Comparison of ENCODE assay signal across 8 cellular contexts in genomic region chr1:153775432-153776311, GRCh38. TPM values are rescaled to one million over a fixed set of nuclear protein-coding genes. Genes with fewer than 3 reads are reported as not detected.
DNase-seq lines count a peak whose midpoint lies in the region; ATAC-seq and TF ChIP-seq lines count a peak whose summit lies in the region.

No MANE protein-coding gene starts in this region.

- H3K4me1 ChIP-seq in A673 (ENCODE audit: insufficient read depth, low read length, poor library complexity, severe bottlenecking): peaks cover 14% of the 10 kb centered on the region
- H3K4me1 ChIP-seq in Panc1 (ENCODE audit: control insufficient read depth, insufficient read depth, low read length): peaks cover 8% of the 10 kb centered on the region
- peaks cover 9% of the 10 kb centered on the region for H3K4me1 ChIP-seq in ovary (ENCODE audit: insufficient read depth)
- peaks cover 63 to 85% (median 80%) of the 10 kb centered on the region in 4 donors for H3K4me1 ChIP-seq in upper lobe of left lung

- TF ChIP-seq CTCF in A673 (conservative IDR thresholded peaks at IDR 0.05; ENCODE audit: low read depth, low read length) (no peak), Panc1 (IDR thresholded peaks at IDR 0.05) (no peak), ovary (IDR thresholded peaks at IDR 0.05) (no peak), upper lobe of left lung (IDR thresholded peaks at IDR 0.05) (peak in 3 of 6 experiments; percentile 10 to 38 (median 14))

- WGBS in ovary, 3 donors: 0% methylated on average over 79 to 83 of the region's 83 CpGs
- 0% methylated on average over 19 to 32 of the region's 83 CpGs for WGBS in upper lobe of left lung, 2 donors

- no peaks in the 10 kb centered on the region for H3K9me3 ChIP-seq in A673 (ENCODE audit: low read depth, low read length, poor library complexity, severe bottlenecking)
- H3K9me3 ChIP-seq in Panc1 (ENCODE audit: control insufficient read depth, insufficient read depth, low read depth, low read length): no peaks in the 10 kb centered on the region
- no peaks in the 10 kb centered on the region for H3K9me3 ChIP-seq in ovary
- H3K9me3 ChIP-seq in upper lobe of left lung: no peaks in the 10 kb centered on the region

- intact Hi-C loops in A673 (cut with micrococcal nuclease; ENCODE audit: unreplicated experiment): loop anchor here (10.0 kb wide), 1 partner anchor 261 kb away; no protein-coding TSS in a partner anchor
- intact Hi-C loops in Panc1 (cut with micrococcal nuclease; ENCODE audit: unreplicated experiment): loop anchor here (10.0 kb wide), 1 partner anchor 261 kb away; no protein-coding TSS in a partner anchor
- intact Hi-C loops in ovary (cut with DNase I): loop anchor here in 3 of 4 donors (2.0 to 10.0 kb wide), 3 partner anchors 99 to 261 kb away; no protein-coding TSS in a partner anchor

- H3K4me3 ChIP-seq in A673 (ENCODE audit: low read depth, low read length, poor library complexity, severe bottlenecking) (peak overlapping the region; percentile 71), Panc1 (ENCODE audit: low read depth in 2 of 2, low read length in 2 of 2) (peak overlapping the region; percentile 60 to 61), ovary (peak overlapping the region; percentile 73), upper lobe of left lung (peak overlapping the region; percentile 70 to 96 (median 77))

- H3K27ac ChIP-seq in A673 (ENCODE audit: low read depth, low read length, poor library complexity, severe bottlenecking) (no peak overlapping the region), Panc1 (ENCODE audit: low read length) (peak overlapping the region; percentile 51; the same call in 1 of the 2 replicates), ovary (peak overlapping the region; percentile 69 to 84), upper lobe of left lung (peak overlapping the region; percentile 85 to 92 (median 90))

- BruUV-seq in A673 (replicated peaks; lab: Mats Ljungman, UMichigan) (no TSS peak), Panc1 (replicated peaks; lab: Mats Ljungman, UMichigan) (no TSS peak)

- H3K36me3 ChIP-seq in A673 (ENCODE audit: insufficient read depth, low read length, poor library complexity, severe bottlenecking) (peaks cover 19% of the 10 kb centered on the region), Panc1 (ENCODE audit: control insufficient read depth, insufficient read depth, low read length) (peaks cover 3% of the 10 kb centered on the region; the same call in 1 of the 2 replicates), ovary (no peaks in the 10 kb centered on the region), upper lobe of left lung (peaks cover 7 to 43% (median 27%) of the 10 kb centered on the region in 4 donors)

- TF ChIP-seq EP300 in ovary (IDR thresholded peaks at IDR 0.05) (no peak), upper lobe of left lung (IDR thresholded peaks at IDR 0.05) (no peak)

- in situ Hi-C loops in Panc1 (cut with HindIII; ENCODE audit: low pct_unique_long_range_greater_than_20kb, low sequenced_read_pairs): no loop called here

- ATAC-seq in GM19023 (IDR thresholded peaks at IDR 0.05; ENCODE audit: unreplicated experiment): peak; percentile 56
- ATAC-seq in Panc1: peak; percentile 73
- peak; percentile 52 to 60 for ATAC-seq in upper lobe of left lung (ENCODE audit: low FRiP score in 2 of 2)

- DNase-seq in A673 (ENCODE audit: low spot score): peak; percentile 83
- peak; percentile 81 for DNase-seq in HuH-7.5 (ENCODE audit: low spot score)
- no peak for DNase-seq in Panc1 (ENCODE audit: low read depth, low spot score)
- peak; percentile 64 for DNase-seq in activated gamma-delta T cell (lab: John Stamatoyannopoulos, UW)
- peak; percentile 74 for DNase-seq in germinal center (ENCODE audit: low spot score)
- peak; percentile 82 to 85 (median 83) for DNase-seq in ovary
- DNase-seq in upper lobe of left lung: peak; percentile 86 to 93

- no peaks in the 10 kb centered on the region for H3K27me3 ChIP-seq in A673 (replicated peaks; ENCODE audit: insufficient read depth, low read depth, low read length, poor library complexity)
- H3K27me3 ChIP-seq in Panc1 (ENCODE audit: control insufficient read depth, insufficient read depth, low read length): no peaks in the 10 kb centered on the region
- no peaks in the 10 kb centered on the region for H3K27me3 ChIP-seq in ovary
- no peaks in the 10 kb centered on the region for H3K27me3 ChIP-seq in upper lobe of left lung

- CTCF ChIA-PET in A673 (lab: Charles Lee) (interaction anchor here (0.8 kb wide), 1 partner anchor 98 kb away, joined by 3 read pairs; no protein-coding TSS in a partner anchor), Panc1 (lab: Charles Lee) (no interaction called here)

- POLR2A ChIA-PET in A673 (lab: Charles Lee; ENCODE audit: low non-redundant PET): no interaction called here
- POLR2A ChIA-PET in Panc1 (lab: Charles Lee): interaction anchor here (0.7 kb wide), 1 partner anchor 95 kb away, joined by 3 read pairs; no protein-coding TSS in a partner anchor

- TF ChIP-seq POLR2A in ovary (IDR thresholded peaks at IDR 0.05) (peak; percentile 31), upper lobe of left lung (IDR thresholded peaks at IDR 0.05) (peak in 2 of 4 donors; percentile 25 to 79)

RNA-seq across cellular contexts. Expression of gene SLC27A3, which starts 0.5 kb away (rescaled TPM):
- total RNA-seq in A673 (2021) (5.0 and 5.7 TPM in 2 replicates), Panc1 (2021; ENCODE audit: unreplicated experiment) (8.0 TPM), ovary (10 to 100 TPM in 6 of 7 donors, 1 to 10 TPM in 1; 9.5 to 50.9 (median 31.1) TPM), upper lobe of left lung (100 to 1,000 TPM in 5 of 6 donors, 10 to 100 TPM in 1; 92.8 to 272 (median 167) TPM)
- 6.7 TPM for polyA plus RNA-seq in Panc1 (2012; ENCODE audit: insufficient read length)
- polyA plus RNA-seq in ovary: 10 to 100 TPM; 23.2 to 31.5 TPM

RNA-seq across cellular contexts. Expression of gene INTS3, which starts 47.8 kb away (rescaled TPM):
- total RNA-seq in A673 (2021) (56.7 and 58.0 TPM in 2 replicates), Panc1 (2021; ENCODE audit: unreplicated experiment) (77.3 TPM), ovary (10 to 100 TPM; 49.5 to 74.4 (median 58.6) TPM), upper lobe of left lung (100 to 1,000 TPM in 1 of 6 donors, 10 to 100 TPM in 5; 58.2 to 159 (median 63.1) TPM)
- 71.5 TPM for polyA plus RNA-seq in Panc1 (2012; ENCODE audit: insufficient read length)
- 10 to 100 TPM; 41.6 to 54.5 TPM for polyA plus RNA-seq in ovary
